In the genomic region with DNA sequence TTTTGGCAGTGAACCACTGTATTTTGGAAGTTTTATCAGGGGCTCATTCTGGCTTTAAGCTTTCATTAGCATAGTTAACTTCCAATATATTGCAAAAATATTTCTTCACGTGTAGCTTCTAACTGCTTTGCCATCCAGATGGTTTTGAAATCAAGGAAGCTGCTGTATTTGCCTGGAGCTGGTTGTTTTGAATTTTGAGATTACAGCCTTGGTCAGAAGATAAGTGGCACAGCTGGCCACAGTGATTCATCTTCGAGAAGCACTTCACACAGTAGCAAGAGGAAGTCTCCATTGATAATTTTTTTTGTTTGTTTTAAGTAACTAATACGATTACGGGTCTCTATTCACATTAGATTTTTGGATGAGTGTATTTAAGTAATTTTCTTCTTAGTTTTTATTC, we compare ENCODE assay signal across 15 cellular contexts. TPM values are rescaled to one million over a fixed set of nuclear protein-coding genes. Genes with fewer than 3 reads are reported as not detected.
A peak's percentile ranks its signal among the peaks of the same experiment; 100 is the strongest.
DNase-seq lines count a peak whose midpoint lies in the region; ATAC-seq, FAIRE-seq and TF ChIP-seq lines count a peak whose summit lies in the region.
"Had no signal": no experiment of that assay in that cellular context is flagged by ENCODE, and none has a peak within 500 bp of the region (broad histone marks: within the 10 kb centered on the region; RNA-seq: fewer than 3 reads in every experiment).

No MANE protein-coding gene starts in this region.

- intact Hi-C loops in mucosa of descending colon (cut with DNase I, micrococcal nuclease): no loop called here

- no peak for ATAC-seq in mucosa of descending colon
- ATAC-seq: activated T-cell treated with anti-CD3 and anti-CD28 coated beads, Interleukin-2, amount 50 U/mL, for 72 hours; PC-3 had no signal

- FAIRE-seq in RCC 7860 (lab: Jason Lieb, UNC): peak; percentile 74

- no peaks in the 10 kb centered on the region for H3K36me3 ChIP-seq in mucosa of descending colon (ENCODE audit: low read depth)

- DNase-seq in NCI-H2171 treated with DMSO at 0.1 percent for 48 hours (lab: John Stamatoyannopoulos, UW) (peak; percentile 34), NCI-H2171 (lab: John Stamatoyannopoulos, UW) (no peak), RCC 7860 (ENCODE audit: low spot score) (peak; percentile 28), epithelial cell of esophagus (ENCODE audit: low read depth) (peak; percentile 54), stromal cell of bone marrow (ENCODE audit: low read depth) (peak; percentile 37), NCI-H526 treated with DMSO at 0.1 percent for 48 hours (lab: John Stamatoyannopoulos, UW) (no peak), mucosa of descending colon (no peak)
- no peak for DNase-seq in stimulated activated CD4-positive, alpha-beta T cell treated with anti-CD3 and anti-CD28 coated beads, Interleukin-4, amount 100 ng/mL, for 1 hour
- DNase-seq: ACHN; activated B cell treated with CpG ODN at 0.5 μM for 24 hours; activated T-cell treated with anti-CD3 and anti-CD28 coated beads, Interleukin-2, amount 50 U/mL, for 72 hours; H7; PC-3 had no signal

- no peak for TF ChIP-seq CTCF in epithelial cell of esophagus (IDR thresholded peaks at IDR 0.05; ENCODE audit: insufficient read depth, low read depth, low read length, missing control alignments)
- no peak for TF ChIP-seq CTCF in mucosa of descending colon (IDR thresholded peaks at IDR 0.05)

- no peaks in the 10 kb centered on the region for H3K9me3 ChIP-seq in mucosa of descending colon

- no peaks in the 10 kb centered on the region for H3K4me1 ChIP-seq in mucosa of descending colon (ENCODE audit: low read depth)

- no peak overlapping the region for H3K4me3 ChIP-seq in epithelial cell of esophagus (ENCODE audit: low read length)
- no peak overlapping the region for H3K4me3 ChIP-seq in mucosa of descending colon

RNA-seq across cellular contexts. Expression of gene APCDD1L, which starts 3.8 kb away (rescaled TPM):
- under 1 TPM; 0.23 to 0.57 (median 0.29) TPM for total RNA-seq in mucosa of descending colon
- total RNA-seq: activated B cell treated with CpG ODN at 0.5 μM for 24 hours; activated T-cell treated with anti-CD3 and anti-CD28 coated beads, Interleukin-2, amount 50 U/mL, for 72 hours; lung microvascular endothelial cell; progenitor cell of endocrine pancreas had no signal

Comparison
In these comparisons a context has a peak if more than half of its experiments do, and no peak if none do; other contexts are left out.
1. DNase-seq: peak in NCI-H2171 treated with DMSO at 0.1 percent for 48 hours (single experiment), RCC 7860 (single experiment), epithelial cell of esophagus (single experiment) and stromal cell of bone marrow (single experiment); none in NCI-H2171 (single experiment), stimulated activated CD4-positive, alpha-beta T cell treated with anti-CD3 and anti-CD28 coated beads, Interleukin-4, amount 100 ng/mL, for 1 hour (single experiment), NCI-H526 treated with DMSO at 0.1 percent for 48 hours (single experiment) and mucosa of descending colon (0 of 3).